28 cellular contexts compared by ENCODE assay signal in the genomic region with DNA sequence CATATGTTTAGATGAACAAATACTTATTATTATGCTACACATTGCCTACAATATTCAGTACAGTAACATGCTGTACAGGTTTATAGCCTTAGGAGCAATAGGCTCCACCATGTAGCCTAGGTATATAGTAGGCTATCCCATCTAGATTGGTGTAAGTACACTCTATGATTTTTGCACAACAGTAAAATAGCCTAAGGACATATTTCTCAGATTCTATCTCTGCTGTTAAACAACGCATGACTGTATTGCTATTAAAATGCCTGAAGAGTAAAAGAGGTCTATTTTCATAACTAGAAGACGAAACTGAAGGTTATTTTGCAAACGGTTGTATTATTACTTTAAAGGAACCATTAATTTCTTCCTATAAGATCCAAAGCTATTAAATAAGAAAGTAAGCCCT.
"Had no signal": no experiment of that assay in that cellular context is flagged by ENCODE, and none has a peak within 500 bp of the region (broad histone marks: within the 10 kb centered on the region; RNA-seq: fewer than 3 reads in every experiment).

No MANE protein-coding gene starts in this region.

- H3K27ac Mint-ChIP-seq: activated B cell treated with CpG ODN at 0.5 μM for 24 hours; activated CD4-positive, alpha-beta memory T cell treated with anti-CD3 and anti-CD28 coated beads for 36 hours; activated naive CD4-positive, alpha-beta T cell treated with anti-CD3 and anti-CD28 coated beads for 36 hours; activated naive CD4-positive, alpha-beta T cell treated with anti-CD3 and anti-CD28 coated beads, Interleukin-2, amount 50 U/mL, for 72 hours; activated T-helper 1 cell treated with anti-CD3 and anti-CD28 coated beads, Interleukin-12 subunit alpha, Interleukin-12 subunit beta, Interleukin-2, Interleukin-4 antibody, amounts not matched to agents 30 ng/mL and 10 ng/mL and 1 ng/mL, durations not matched to agents 14 hours and 24 hours and 36 hours; T-helper 2 cell treated with Interferon-gamma antibody and Interleukin-4, amounts not matched to agents 5 μg/mL and 100 μg/mL, for 36 hours had no signal

- H3K4me3 Mint-ChIP-seq: activated B cell treated with CpG ODN at 0.5 μM for 24 hours; activated CD4-positive, alpha-beta memory T cell treated with anti-CD3 and anti-CD28 coated beads for 36 hours; activated naive CD4-positive, alpha-beta T cell treated with anti-CD3 and anti-CD28 coated beads for 36 hours; activated T-cell treated with anti-CD3 and anti-CD28 coated beads, Interleukin-2, amount 50 U/mL, for 4 hours; activated T-helper 1 cell treated with anti-CD3 and anti-CD28 coated beads, Interleukin-12 subunit alpha, Interleukin-12 subunit beta, Interleukin-2, Interleukin-4 antibody, amounts not matched to agents 30 ng/mL and 10 ng/mL and 1 ng/mL, durations not matched to agents 14 hours and 24 hours and 36 hours; T-helper 2 cell treated with Interferon-gamma antibody and Interleukin-4, amounts not matched to agents 5 μg/mL and 100 μg/mL, for 36 hours had no signal

- H3K36me3 ChIP-seq: adrenal gland, breast epithelium had no signal

- H2AFZ ChIP-seq: PC-9 had no signal

- H3K4me1 Mint-ChIP-seq: activated B cell treated with CpG ODN at 0.5 μM for 24 hours had no signal

- DNase-seq: activated B cell treated with CpG ODN at 0.5 μM for 24 hours; activated CD4-positive, alpha-beta memory T cell treated with anti-CD3 and anti-CD28 coated beads for 36 hours; activated CD4-positive, alpha-beta T cell treated with anti-CD3 and anti-CD28 coated beads for 4 hours; activated CD4-positive, alpha-beta T cell treated with anti-CD3 and anti-CD28 coated beads, Interleukin-2, amount 50 U/mL, for 1 hour; activated CD4-positive, CD25-positive, alpha-beta regulatory T cell treated with anti-CD3 and anti-CD28 coated beads, Interleukin-2, amount 50 U/mL, for 72 hours; activated CD8-positive, alpha-beta memory T cell treated with anti-CD3 and anti-CD28 coated beads, Interleukin-2, amount 50 U/mL, for 4 hours; activated gamma-delta T cell treated with Interleukin-2 at 50 U/mL for 16 hours; activated naive CD4-positive, alpha-beta T cell treated with anti-CD3 and anti-CD28 coated beads for 36 hours; activated T-cell treated with anti-CD3 and anti-CD28 coated beads for 4 hours; activated T-cell treated with anti-CD3 and anti-CD28 coated beads, Interleukin-2, amount 50 U/mL, for 4 hours; adrenal gland; body of pancreas; caudate nucleus; cerebellar nuclear complex; NCI-H1105; NCI-H1417 treated with DMSO at 0.1 percent for 48 hours; NCI-H187 treated with DMSO at 0.1 percent for 48 hours; NCI-H2081; NCI-H226; NCI-H446 treated with DMSO at 0.1 percent for 48 hours; NCI-H524; NK-92 treated with Interleukin-12 subunit alpha and Interleukin-12 subunit beta, amount 100 ng/mL, for 24 hours; PC-9; Right ventricle myocardium superior had no signal

- H3K27me3 Mint-ChIP-seq: activated B cell treated with CpG ODN at 0.5 μM for 24 hours; activated CD4-positive, alpha-beta memory T cell treated with anti-CD3 and anti-CD28 coated beads for 36 hours had no signal

- ATAC-seq: activated naive CD4-positive, alpha-beta T cell treated with anti-CD3 and anti-CD28 coated beads, Interleukin-2, amount 50 U/mL, for 72 hours; activated T-cell treated with anti-CD3 and anti-CD28 coated beads, Interleukin-2, amount 50 U/mL, for 4 hours; body of pancreas had no signal

- H3K27me3 ChIP-seq: adrenal gland, body of pancreas, breast epithelium had no signal

- H3K9me3 ChIP-seq: adrenal gland, body of pancreas, breast epithelium had no signal

- H3K27ac ChIP-seq: adrenal gland, body of pancreas, breast epithelium, PC-9 had no signal

- H3K4me2 ChIP-seq: PC-9 had no signal

- H3K4me3 ChIP-seq: adrenal gland, body of pancreas, breast epithelium, PC-9 had no signal

- H3K36me3 Mint-ChIP-seq: activated CD4-positive, alpha-beta memory T cell treated with anti-CD3 and anti-CD28 coated beads for 36 hours; activated naive CD4-positive, alpha-beta T cell treated with anti-CD3 and anti-CD28 coated beads, Interleukin-2, amount 50 U/mL, for 72 hours had no signal

- H3K9me3 Mint-ChIP-seq: activated B cell treated with CpG ODN at 0.5 μM for 24 hours; activated CD4-positive, alpha-beta memory T cell treated with anti-CD3 and anti-CD28 coated beads for 36 hours; activated naive CD4-positive, alpha-beta T cell treated with anti-CD3 and anti-CD28 coated beads for 36 hours; activated naive CD4-positive, alpha-beta T cell treated with anti-CD3 and anti-CD28 coated beads, Interleukin-2, amount 50 U/mL, for 72 hours; activated T-helper 1 cell treated with anti-CD3 and anti-CD28 coated beads, Interleukin-12 subunit alpha, Interleukin-12 subunit beta, Interleukin-2, Interleukin-4 antibody, amounts not matched to agents 30 ng/mL and 10 ng/mL and 1 ng/mL, durations not matched to agents 14 hours and 24 hours and 36 hours; T-helper 2 cell treated with Interferon-gamma antibody and Interleukin-4, amounts not matched to agents 5 μg/mL and 100 μg/mL, for 36 hours had no signal

- H3K4me1 ChIP-seq: adrenal gland, body of pancreas, breast epithelium had no signal
